Comparison of ENCODE assay signal across 13 cellular contexts in the genomic region with DNA sequence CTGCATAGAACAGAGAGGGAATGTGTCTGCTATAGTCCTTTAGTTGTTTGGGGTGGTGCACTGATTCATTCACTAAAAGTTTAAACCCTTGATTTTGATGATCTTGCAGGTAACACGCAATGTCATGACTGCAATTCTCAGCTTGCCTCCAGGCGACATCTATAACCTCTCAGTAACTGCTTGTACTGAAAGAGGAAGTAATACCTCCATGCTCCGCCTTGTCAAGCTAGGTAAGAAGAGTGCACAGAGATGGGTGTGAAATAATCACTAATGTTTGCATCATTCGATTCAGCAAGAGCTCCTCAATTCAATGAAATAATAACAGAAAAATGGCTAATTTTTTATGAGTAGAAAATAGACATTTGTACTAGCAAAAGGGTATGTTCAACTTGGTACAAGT.
A peak's percentile ranks its signal among the peaks of the same experiment; 100 is the strongest.
DNase-seq lines count a peak whose midpoint lies in the region; ATAC-seq and TF ChIP-seq lines count a peak whose summit lies in the region.
"Had no signal": no experiment of that assay in that cellular context is flagged by ENCODE, and none has a peak within 500 bp of the region (broad histone marks: within the 10 kb centered on the region; RNA-seq: fewer than 3 reads in every experiment).

No MANE protein-coding gene starts in this region.

- H3K9ac ChIP-seq in neural progenitor cell = no peak overlapping the region

- peak; percentile 39 for DNase-seq in OCI-M1 (lab: John Stamatoyannopoulos, UW)
- DNase-seq in neural progenitor cell (ENCODE audit: low spot score) = no peak
- DNase-seq in islet precursor cell = no peak
- no peak for DNase-seq in activated effector memory CD4-positive, alpha-beta T cell treated with anti-CD3 and anti-CD28 coated beads, Interleukin-2, amount 50 U/mL, for 16 hours
- no peak for DNase-seq in NCI-H524 (lab: John Stamatoyannopoulos, UW)
- DNase-seq: activated naive CD8-positive, alpha-beta T cell treated with anti-CD3 and anti-CD28 coated beads, Interleukin-2, amount 10 ng/mL, durations not matched to agents 7 days and 5 days; CD4-positive, CD25-positive, alpha-beta regulatory T cell had no signal

- H3K4me1 ChIP-seq in neural progenitor cell = no peaks in the 10 kb centered on the region
- H3K4me1 ChIP-seq: gastroesophageal sphincter had no signal

- ATAC-seq in GM19467 (IDR thresholded peaks at IDR 0.05; ENCODE audit: unreplicated experiment) = peak; percentile 100
- peak; percentile 96 for ATAC-seq in HG03097 (IDR thresholded peaks at IDR 0.05; ENCODE audit: low FRiP score, unreplicated experiment)
- ATAC-seq: gastroesophageal sphincter had no signal

- H3K27ac ChIP-seq in neural progenitor cell = no peak overlapping the region
- H3K27ac ChIP-seq: gastroesophageal sphincter, SJSA1 had no signal

- H3K27ac Mint-ChIP-seq in neural progenitor cell = no peak overlapping the region
- H3K27ac Mint-ChIP-seq: activated naive CD8-positive, alpha-beta T cell treated with anti-CD3 and anti-CD28 coated beads, Interleukin-2, amount 10 ng/mL, durations not matched to agents 7 days and 5 days; IgD-negative memory B cell had no signal

- H3K36me3 Mint-ChIP-seq in neural progenitor cell = no peaks in the 10 kb centered on the region
- H3K36me3 Mint-ChIP-seq: activated naive CD8-positive, alpha-beta T cell treated with anti-CD3 and anti-CD28 coated beads, Interleukin-2, amount 10 ng/mL, durations not matched to agents 7 days and 5 days; IgD-negative memory B cell had no signal

- H3K9me3 ChIP-seq in neural progenitor cell (ENCODE audit: low read depth) = no peaks in the 10 kb centered on the region
- H3K9me3 ChIP-seq: SJSA1 had no signal

- no peak overlapping the region for H2AFZ ChIP-seq in neural progenitor cell (replicated peaks)

- H3K36me3 ChIP-seq in neural progenitor cell = no peaks in the 10 kb centered on the region
- H3K36me3 ChIP-seq: gastroesophageal sphincter, SJSA1 had no signal

- H3K4me3 Mint-ChIP-seq in neural progenitor cell = no peak overlapping the region
- H3K4me3 Mint-ChIP-seq: activated naive CD8-positive, alpha-beta T cell treated with anti-CD3 and anti-CD28 coated beads, Interleukin-2, amount 10 ng/mL, durations not matched to agents 7 days and 5 days; CD4-positive, CD25-positive, alpha-beta regulatory T cell had no signal

- TF ChIP-seq CTCF in GM12873 (IDR thresholded peaks at IDR 0.05; ENCODE audit: insufficient read depth, low read depth, low read length, missing control alignments) (peak; percentile 46), neural progenitor cell (IDR thresholded peaks at IDR 0.05) (no peak)

- peaks cover 11% of the 10 kb centered on the region for H3K9me3 Mint-ChIP-seq in neural progenitor cell
- H3K9me3 Mint-ChIP-seq: activated naive CD8-positive, alpha-beta T cell treated with anti-CD3 and anti-CD28 coated beads, Interleukin-2, amount 10 ng/mL, durations not matched to agents 7 days and 5 days had no signal

- no peaks in the 10 kb centered on the region for H3F3A ChIP-seq in neural progenitor cell (ENCODE audit: low read depth)

- no peaks in the 10 kb centered on the region for H3K79me2 ChIP-seq in neural progenitor cell (ENCODE audit: low read depth)

- no peak overlapping the region for H3K4me2 ChIP-seq in neural progenitor cell

- no peak overlapping the region for H3K4me3 ChIP-seq in neural progenitor cell
- H3K4me3 ChIP-seq: gastroesophageal sphincter, SJSA1 had no signal

- H4K20me1 ChIP-seq in neural progenitor cell (ENCODE audit: low read depth) = no peaks in the 10 kb centered on the region

- H3K27me3 ChIP-seq in neural progenitor cell = no peaks in the 10 kb centered on the region

- no peaks in the 10 kb centered on the region for H3K4me1 Mint-ChIP-seq in neural progenitor cell

- peaks cover 5% of the 10 kb centered on the region for H3K27me3 Mint-ChIP-seq in neural progenitor cell (ENCODE audit: insufficient read depth, low read depth)
